Comparison of ENCODE assay signal across 17 cellular contexts in genomic region chr5:174147551-174147950, GRCh38.
A peak's percentile ranks its signal among the peaks of the same experiment; 100 is the strongest.
DNase-seq lines count a peak whose midpoint lies in the region; TF ChIP-seq lines count a peak whose summit lies in the region.
"Had no signal": no experiment of that assay in that cellular context is flagged by ENCODE, and none has a peak within 500 bp of the region (broad histone marks: within the 10 kb centered on the region; RNA-seq: fewer than 3 reads in every experiment).

No MANE protein-coding gene starts in this region.

- intact Hi-C loops in cardiac septum (cut with DNase I), result no loop called here

- no peak overlapping the region for H3K4me2 ChIP-seq in neural cell (ENCODE audit: low read length)
- H3K4me2 ChIP-seq: A549, BLaER1 had no signal

- H3K4me3 Mint-ChIP-seq in type B pancreatic cell (no peak overlapping the region), mesothelial cell of epicardium (no peak overlapping the region)
- H3K4me3 Mint-ChIP-seq in activated CD4-positive, alpha-beta memory T cell treated with anti-CD3 and anti-CD28 coated beads, Interleukin-2, amount 10 ng/mL, durations not matched to agents 7 days and 5 days, result no peak overlapping the region
- H3K4me3 Mint-ChIP-seq: CD4-positive, CD25-positive, alpha-beta regulatory T cell; CD8-positive, alpha-beta memory T cell had no signal

- H3K4me1 Mint-ChIP-seq in type B pancreatic cell (ENCODE audit: unreplicated experiment), result no peaks in the 10 kb centered on the region
- no peaks in the 10 kb centered on the region for H3K4me1 Mint-ChIP-seq in mesothelial cell of epicardium
- H3K4me1 Mint-ChIP-seq in activated CD4-positive, alpha-beta memory T cell treated with anti-CD3 and anti-CD28 coated beads, Interleukin-2, amount 10 ng/mL, durations not matched to agents 7 days and 5 days, result no peaks in the 10 kb centered on the region
- H3K4me1 Mint-ChIP-seq: CD4-positive, CD25-positive, alpha-beta regulatory T cell; CD8-positive, alpha-beta memory T cell had no signal

- TF ChIP-seq RAD21 in neural cell (conservative IDR thresholded peaks at IDR 0.05), result no peak

- peaks cover 5% of the 10 kb centered on the region for H3F3A ChIP-seq in neural cell (ENCODE audit: insufficient read depth, low read length, poor library complexity, severe bottlenecking)

- no peak overlapping the region for H3K4me3 ChIP-seq in right atrium auricular region
- H3K4me3 ChIP-seq in neural cell (ENCODE audit: low read length), result no peak overlapping the region
- H3K4me3 ChIP-seq: A549, BLaER1, GM12878, HAP-1 had no signal

- POLR2A ChIA-PET in activated CD4-positive, alpha-beta memory T cell treated with anti-CD3 and anti-CD28 coated beads, Interleukin-2, amount 10 ng/mL, durations not matched to agents 7 days and 5 days (lab: Charles Lee), result no interaction called here

- H3K36me3 ChIP-seq in right atrium auricular region (no peaks in the 10 kb centered on the region), neural cell (ENCODE audit: insufficient read depth, low read length) (no peaks in the 10 kb centered on the region)
- H3K36me3 ChIP-seq: BLaER1, HAP-1 had no signal

- CTCF ChIA-PET in activated CD4-positive, alpha-beta memory T cell treated with anti-CD3 and anti-CD28 coated beads, Interleukin-2, amount 10 ng/mL, durations not matched to agents 7 days and 5 days (lab: Charles Lee), result no interaction called here

- H3K27me3 ChIP-seq in right atrium auricular region, result no peaks in the 10 kb centered on the region
- no peaks in the 10 kb centered on the region for H3K27me3 ChIP-seq in neural cell (ENCODE audit: insufficient read depth, low read depth, low read length)
- H3K27me3 ChIP-seq: BLaER1 had no signal

- H4K20me1 ChIP-seq in neural cell (ENCODE audit: insufficient read depth), result no peaks in the 10 kb centered on the region
- H4K20me1 ChIP-seq: BLaER1 had no signal

- H3K27me3 Mint-ChIP-seq in type B pancreatic cell (peaks cover 41% of the 10 kb centered on the region), mesothelial cell of epicardium (ENCODE audit: low read depth) (peaks cover 76% of the 10 kb centered on the region)
- no peaks in the 10 kb centered on the region for H3K27me3 Mint-ChIP-seq in activated CD4-positive, alpha-beta memory T cell treated with anti-CD3 and anti-CD28 coated beads, Interleukin-2, amount 10 ng/mL, durations not matched to agents 7 days and 5 days
- H3K27me3 Mint-ChIP-seq: CD4-positive, CD25-positive, alpha-beta regulatory T cell had no signal

- H3K36me3 Mint-ChIP-seq in type B pancreatic cell (no peaks in the 10 kb centered on the region), mesothelial cell of epicardium (no peaks in the 10 kb centered on the region)
- no peaks in the 10 kb centered on the region for H3K36me3 Mint-ChIP-seq in activated CD4-positive, alpha-beta memory T cell treated with anti-CD3 and anti-CD28 coated beads, Interleukin-2, amount 10 ng/mL, durations not matched to agents 7 days and 5 days (ENCODE audit: low read depth)
- H3K36me3 Mint-ChIP-seq: CD4-positive, CD25-positive, alpha-beta regulatory T cell; CD8-positive, alpha-beta memory T cell had no signal

- H3K27ac Mint-ChIP-seq in type B pancreatic cell, result no peak overlapping the region
- H3K27ac Mint-ChIP-seq in mesothelial cell of epicardium, result no peak overlapping the region
- no peak overlapping the region for H3K27ac Mint-ChIP-seq in activated CD4-positive, alpha-beta memory T cell treated with anti-CD3 and anti-CD28 coated beads, Interleukin-2, amount 10 ng/mL, durations not matched to agents 7 days and 5 days
- H3K27ac Mint-ChIP-seq: CD4-positive, CD25-positive, alpha-beta regulatory T cell; CD8-positive, alpha-beta memory T cell had no signal

- no peak overlapping the region for H2AFZ ChIP-seq in neural cell (ENCODE audit: low read depth, low read length)

- no peak for TF ChIP-seq EP300 in neural cell (conservative IDR thresholded peaks at IDR 0.05; ENCODE audit: poor library complexity, severe bottlenecking)

- DNase-seq in right atrium auricular region (ENCODE audit: low spot score) (peak; percentile 42), cardiac septum (ENCODE audit: low spot score) (no peak), type B pancreatic cell (ENCODE audit: extremely low spot score, unreplicated experiment) (peak; percentile 47), superior temporal gyrus (ENCODE audit: extremely low spot score) (no peak), mesothelial cell of epicardium (ENCODE audit: low spot score in 2 of 2, unreplicated experiment in 2 of 2) (no peak)
- DNase-seq in activated CD4-positive, alpha-beta memory T cell treated with anti-CD3 and anti-CD28 coated beads, Interleukin-2, amount 10 ng/mL, durations not matched to agents 7 days and 5 days, result no peak
- DNase-seq: CD4-positive, CD25-positive, alpha-beta regulatory T cell; CD8-positive, alpha-beta memory T cell; DMS 273 treated with DMSO at 0.1 percent for 48 hours; DND-41; EL had no signal

- H3K4me1 ChIP-seq in right atrium auricular region, result no peaks in the 10 kb centered on the region
- H3K4me1 ChIP-seq: A549, HAP-1 had no signal

- peak overlapping the region; percentile 70 for H3K9ac ChIP-seq in neural cell (ENCODE audit: low read length)
- H3K9ac ChIP-seq: BLaER1 had no signal

- no peaks in the 10 kb centered on the region for H3K9me3 ChIP-seq in right atrium auricular region
- no peaks in the 10 kb centered on the region for H3K9me3 ChIP-seq in neural cell (ENCODE audit: low read length)
- H3K9me3 ChIP-seq: A549, BLaER1, HAP-1 had no signal

- no peaks in the 10 kb centered on the region for H3K9me2 ChIP-seq in neural cell (ENCODE audit: insufficient read depth, low read length)

- no peak overlapping the region for H3K27ac ChIP-seq in right atrium auricular region
- peak overlapping the region; percentile 100 for H3K27ac ChIP-seq in neural cell (ENCODE audit: low read length)
- H3K27ac ChIP-seq: 22Rv1, A549, BLaER1 had no signal

- H3K79me2 ChIP-seq in neural cell (replicated peaks; ENCODE audit: insufficient read depth, low read length), result no peaks in the 10 kb centered on the region

- no peak for TF ChIP-seq CTCF in right atrium auricular region (IDR thresholded peaks at IDR 0.05)
- TF ChIP-seq CTCF in neural cell (IDR thresholded peaks at IDR 0.05; ENCODE audit: poor library complexity, severe bottlenecking), result no peak
- no peak for TF ChIP-seq CTCF in type B pancreatic cell (conservative IDR thresholded peaks at IDR 0.05)
- no peak for TF ChIP-seq CTCF in mesothelial cell of epicardium (IDR thresholded peaks at IDR 0.05; ENCODE audit: unreplicated experiment)

- no peaks in the 10 kb centered on the region for H3K9me3 Mint-ChIP-seq in type B pancreatic cell
- H3K9me3 Mint-ChIP-seq in mesothelial cell of epicardium, result no peaks in the 10 kb centered on the region
- no peaks in the 10 kb centered on the region for H3K9me3 Mint-ChIP-seq in activated CD4-positive, alpha-beta memory T cell treated with anti-CD3 and anti-CD28 coated beads, Interleukin-2, amount 10 ng/mL, durations not matched to agents 7 days and 5 days

TF ChIP-seq in neural cell, 6 proteins besides CTCF, POLR2A, EP300 and RAD21:
- TF ChIP-seq EZH2 (IDR thresholded peaks at IDR 0.05; ENCODE audit: borderline replicate concordance, insufficient read depth, low read length, poor library complexity, severe bottlenecking) (no peak), POLR2AphosphoS5 (IDR thresholded peaks at IDR 0.05) (no peak), REST (IDR thresholded peaks at IDR 0.05; ENCODE audit: borderline replicate concordance) (no peak)
TF ChIP-seq in neural cell: peak in this region for 0.

Comparison
In these comparisons a context has a peak if more than half of its experiments do, and no peak if none do; other contexts are left out.
1. DNase-seq: peak in right atrium auricular region (single experiment) and type B pancreatic cell (single experiment); none in cardiac septum (single experiment), superior temporal gyrus (single experiment), mesothelial cell of epicardium (0 of 2) and activated CD4-positive, alpha-beta memory T cell treated with anti-CD3 and anti-CD28 coated beads, Interleukin-2, amount 10 ng/mL, durations not matched to agents 7 days and 5 days (single experiment).